ENCODE assay signal across 20 cellular contexts in genomic region chr2:203715744-203716143, GRCh38. TPM values are rescaled to one million over a fixed set of nuclear protein-coding genes. Genes with fewer than 3 reads are reported as not detected.
A peak's percentile ranks its signal among the peaks of the same experiment; 100 is the strongest.
DNase-seq lines count a peak whose midpoint lies in the region; ATAC-seq and TF ChIP-seq lines count a peak whose summit lies in the region.
"Had no signal": no experiment of that assay in that cellular context is flagged by ENCODE, and none has a peak within 500 bp of the region (broad histone marks: within the 10 kb centered on the region; RNA-seq: fewer than 3 reads in every experiment).

No MANE protein-coding gene starts in this region.

- no peak for DNase-seq in activated CD4-positive, alpha-beta T cell treated with anti-CD3 and anti-CD28 coated beads for 36 hours
- DNase-seq in activated CD4-positive, alpha-beta T cell treated with anti-CD3 and anti-CD28 coated beads, Interleukin-2, amount 50 U/mL, for 1 hour: no peak
- DNase-seq in DND-41: no peak
- DNase-seq in activated CD8-positive, alpha-beta T cell treated with anti-CD3 and anti-CD28 coated beads for 36 hours: no peak
- DNase-seq in effector memory CD8-positive, alpha-beta T cell: no peak
- DNase-seq in RWPE1 (ENCODE audit: low spot score): no peak
- no peak for DNase-seq in pons (ENCODE audit: low spot score)
- no peak for DNase-seq in kidney glomerular epithelial cell (lab: John Stamatoyannopoulos, UW)
- DNase-seq: 8988T; activated CD4-positive, alpha-beta T cell treated with anti-CD3 and anti-CD28 coated beads for 48 hours; EL; kidney; NCI-H1105; NCI-H524 treated with DMSO at 0.1 percent for 48 hours; retina; stimulated activated CD4-positive, alpha-beta T cell treated with anti-CD3 and anti-CD28 coated beads, Interleukin-4, amount 100 ng/mL, for 4 hours had no signal

- H3K4me2 ChIP-seq in DND-41 (ENCODE audit: insufficient read depth, low read length): no peak overlapping the region

- no peak overlapping the region for H3K9ac ChIP-seq in DND-41 (ENCODE audit: low read depth, low read length)

- H3K9me3 Mint-ChIP-seq in activated CD4-positive, alpha-beta T cell treated with anti-CD3 and anti-CD28 coated beads for 36 hours (ENCODE audit: low read depth): peaks cover 6% of the 10 kb centered on the region
- H3K9me3 Mint-ChIP-seq in activated CD8-positive, alpha-beta T cell treated with anti-CD3 and anti-CD28 coated beads for 36 hours: peaks cover 7% of the 10 kb centered on the region
- peaks cover 0 to 3% of the 10 kb centered on the region in 2 donors for H3K9me3 Mint-ChIP-seq in effector memory CD8-positive, alpha-beta T cell

- H3K79me2 ChIP-seq in DND-41 (ENCODE audit: insufficient read depth, low read length): no peaks in the 10 kb centered on the region

- no peaks in the 10 kb centered on the region for H3K27me3 Mint-ChIP-seq in activated CD4-positive, alpha-beta T cell treated with anti-CD3 and anti-CD28 coated beads for 36 hours
- H3K27me3 Mint-ChIP-seq in activated CD8-positive, alpha-beta T cell treated with anti-CD3 and anti-CD28 coated beads for 36 hours: no peaks in the 10 kb centered on the region
- H3K27me3 Mint-ChIP-seq in effector memory CD8-positive, alpha-beta T cell: no peaks in the 10 kb centered on the region

- H3K4me3 ChIP-seq in DND-41 (ENCODE audit: low read depth in 1 of 2, low read length in 2 of 2): no peak overlapping the region
- H3K4me3 ChIP-seq: ascending aorta, HAP-1, lung had no signal

- H3K27ac ChIP-seq in DND-41 (ENCODE audit: low read length): 0 out of 2 replicates have a peak overlapping the region, but pooled peaks have one; percentile 17
- H3K27ac ChIP-seq in RWPE1: no peak overlapping the region
- H3K27ac ChIP-seq: ascending aorta had no signal

- H3K4me3 Mint-ChIP-seq in activated CD4-positive, alpha-beta T cell treated with anti-CD3 and anti-CD28 coated beads for 36 hours: peak overlapping the region; percentile 84
- H3K4me3 Mint-ChIP-seq in activated CD8-positive, alpha-beta T cell treated with anti-CD3 and anti-CD28 coated beads for 36 hours: peak overlapping the region; percentile 19
- H3K4me3 Mint-ChIP-seq in effector memory CD8-positive, alpha-beta T cell: peak overlapping the region; percentile 19 to 40
- H3K4me3 Mint-ChIP-seq: B cell had no signal

- CTCF ChIA-PET in activated CD4-positive, alpha-beta T cell treated with anti-CD3 and anti-CD28 coated beads for 36 hours (lab: Charles Lee): interaction anchor here (0.8 to 1.0 kb wide), 2 partner anchors 24 to 25 kb away, joined by 3 to 4 read pairs; no protein-coding TSS in a partner anchor
- CTCF ChIA-PET in activated CD8-positive, alpha-beta T cell treated with anti-CD3 and anti-CD28 coated beads for 36 hours (lab: Charles Lee): interaction anchor here (0.8 kb wide), 1 partner anchor 9 kb away, joined by 3 read pairs; no protein-coding TSS in a partner anchor
- CTCF ChIA-PET in RWPE1 (lab: Yijun Ruan, JAX): no interaction called here

- no peak for ATAC-seq in activated CD4-positive, alpha-beta T cell treated with anti-CD3 and anti-CD28 coated beads for 36 hours
- ATAC-seq in DND-41 (ENCODE audit: insufficient read depth, low read depth): no peak
- no peak for ATAC-seq in activated CD8-positive, alpha-beta T cell treated with anti-CD3 and anti-CD28 coated beads for 36 hours
- no peak for ATAC-seq in effector memory CD8-positive, alpha-beta T cell (replicated peaks)

- H3K27me3 ChIP-seq in DND-41 (ENCODE audit: insufficient read depth, low read length, poor library complexity): no peaks in the 10 kb centered on the region
- H3K27me3 ChIP-seq: ascending aorta had no signal

- H2AFZ ChIP-seq in DND-41 (ENCODE audit: low read depth, low read length): no peak overlapping the region

- POLR2A ChIA-PET in activated CD4-positive, alpha-beta T cell treated with anti-CD3 and anti-CD28 coated beads for 36 hours (lab: Charles Lee): interaction anchor here (0.9 to 6.1 kb wide), 3 partner anchors 9 to 25 kb away, joined by 3 to 77 read pairs (median 3); partner anchors contain the start of gene CD28
- POLR2A ChIA-PET in activated CD8-positive, alpha-beta T cell treated with anti-CD3 and anti-CD28 coated beads for 36 hours (lab: Charles Lee): interaction anchor here (1.4 to 11.3 kb wide), 4 partner anchors 9 to 97 kb away, joined by 4 to 184 read pairs (median 54); no protein-coding TSS in a partner anchor
- POLR2A ChIA-PET in RWPE1 (lab: Yijun Ruan, JAX; ENCODE audit: low non-redundant PET): no interaction called here

- peaks cover 38% of the 10 kb centered on the region for H3K4me1 ChIP-seq in DND-41 (ENCODE audit: insufficient read depth, low read length)
- H3K4me1 ChIP-seq: ascending aorta, HAP-1 had no signal

- H3K36me3 Mint-ChIP-seq in activated CD4-positive, alpha-beta T cell treated with anti-CD3 and anti-CD28 coated beads for 36 hours (ENCODE audit: low read depth): peaks cover 89% of the 10 kb centered on the region
- H3K36me3 Mint-ChIP-seq in activated CD8-positive, alpha-beta T cell treated with anti-CD3 and anti-CD28 coated beads for 36 hours (ENCODE audit: low read depth): peaks cover 84% of the 10 kb centered on the region
- peaks cover 40% of the 10 kb centered on the region for H3K36me3 Mint-ChIP-seq in effector memory CD8-positive, alpha-beta T cell (ENCODE audit: insufficient read depth)

- intact Hi-C loops in activated CD4-positive, alpha-beta T cell treated with anti-CD3 and anti-CD28 coated beads for 36 hours (cut with DNase I, micrococcal nuclease): loop anchor here in 1 of 2 experiments (10.0 kb wide), 1 partner anchor 1081 kb away; the partner anchor contains the start of gene FAM117B
- intact Hi-C loops in activated CD8-positive, alpha-beta T cell treated with anti-CD3 and anti-CD28 coated beads for 36 hours (cut with micrococcal nuclease): loop anchor here (5.0 to 10.0 kb wide), 2 partner anchors 87 to 221 kb away; no protein-coding TSS in a partner anchor

- no peak for TF ChIP-seq CTCF in DND-41 (IDR thresholded peaks at IDR 0.05; ENCODE audit: borderline replicate concordance, extremely low read depth, low read length, poor library complexity, severe bottlenecking)
- TF ChIP-seq CTCF in activated CD8-positive, alpha-beta T cell treated with anti-CD3 and anti-CD28 coated beads for 36 hours (IDR thresholded peaks at IDR 0.05): no peak
- TF ChIP-seq CTCF in RWPE1 (conservative IDR thresholded peaks at IDR 0.05; ENCODE audit: low read depth): no peak

- H3K36me3 ChIP-seq in DND-41 (ENCODE audit: insufficient read depth, low read length): no peaks in the 10 kb centered on the region
- H3K36me3 ChIP-seq: ascending aorta, HAP-1 had no signal

- peaks cover 97% of the 10 kb centered on the region for H3K4me1 Mint-ChIP-seq in activated CD4-positive, alpha-beta T cell treated with anti-CD3 and anti-CD28 coated beads for 36 hours
- peaks cover 92% of the 10 kb centered on the region for H3K4me1 Mint-ChIP-seq in activated CD8-positive, alpha-beta T cell treated with anti-CD3 and anti-CD28 coated beads for 36 hours (ENCODE audit: low read depth)
- H3K4me1 Mint-ChIP-seq in effector memory CD8-positive, alpha-beta T cell (ENCODE audit: low read depth in 2 of 2): peaks cover 64 to 82% of the 10 kb centered on the region in 2 donors
- H3K4me1 Mint-ChIP-seq: B cell had no signal

- no peaks in the 10 kb centered on the region for H4K20me1 ChIP-seq in DND-41 (ENCODE audit: insufficient read depth, low read length)

- peak overlapping the region; percentile 95 for H3K27ac Mint-ChIP-seq in activated CD4-positive, alpha-beta T cell treated with anti-CD3 and anti-CD28 coated beads for 36 hours
- peak overlapping the region; percentile 88 for H3K27ac Mint-ChIP-seq in activated CD8-positive, alpha-beta T cell treated with anti-CD3 and anti-CD28 coated beads for 36 hours
- peak overlapping the region; percentile 74 to 80 for H3K27ac Mint-ChIP-seq in effector memory CD8-positive, alpha-beta T cell
- H3K27ac Mint-ChIP-seq: B cell had no signal

- H3K9me3 ChIP-seq in DND-41 (ENCODE audit: insufficient read depth, low read length, severe bottlenecking): no peaks in the 10 kb centered on the region
- H3K9me3 ChIP-seq: ascending aorta, HAP-1 had no signal

RNA-seq across cellular contexts. Expression of gene CD28, which starts 9.3 kb away (rescaled TPM):
- total RNA-seq in activated CD4-positive, alpha-beta T cell treated with anti-CD3 and anti-CD28 coated beads for 36 hours: 100 to 1,000 TPM; 175 TPM
- 10 to 100 TPM; 94.2 to 97.3 TPM for total RNA-seq in activated CD8-positive, alpha-beta T cell treated with anti-CD3 and anti-CD28 coated beads for 36 hours

Comparison
In these comparisons a context has a peak if more than half of its experiments do, and no peak if none do; other contexts are left out.
1. H3K4me3 Mint-ChIP-seq: peak in every context shown above with its lines; median percentile 84 in activated CD4-positive, alpha-beta T cell treated with anti-CD3 and anti-CD28 coated beads for 36 hours; 30 in effector memory CD8-positive, alpha-beta T cell; 19 in activated CD8-positive, alpha-beta T cell treated with anti-CD3 and anti-CD28 coated beads for 36 hours.